In the genomic region with DNA sequence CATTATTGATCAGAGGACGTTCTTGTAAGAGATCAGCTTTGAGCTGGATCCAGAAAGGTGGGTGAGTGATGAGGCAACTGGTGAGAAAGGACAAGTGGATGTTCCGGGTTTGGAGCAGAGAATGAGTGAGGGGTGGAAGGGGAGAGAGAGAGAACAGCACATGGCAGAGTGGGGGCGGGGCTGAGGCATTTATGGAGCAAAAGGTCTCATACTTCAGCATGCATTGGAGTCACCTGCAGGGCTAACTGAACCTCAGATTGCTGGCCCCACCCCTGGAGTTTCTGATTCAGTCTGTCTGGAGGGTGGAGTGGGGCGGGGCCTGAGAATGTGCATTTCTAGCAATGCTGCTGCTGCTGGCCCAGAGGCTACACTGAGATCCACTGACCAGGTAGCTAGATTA, we compare ENCODE assay signal across 16 cellular contexts.
A peak's percentile ranks its signal among the peaks of the same experiment; 100 is the strongest.
DNase-seq lines count a peak whose midpoint lies in the region; ATAC-seq and TF ChIP-seq lines count a peak whose summit lies in the region.
"Had no signal": no experiment of that assay in that cellular context is flagged by ENCODE, and none has a peak within 500 bp of the region (broad histone marks: within the 10 kb centered on the region; RNA-seq: fewer than 3 reads in every experiment).

No MANE protein-coding gene starts in this region.

- H3K27ac ChIP-seq in upper lobe of right lung: no peak overlapping the region
- H3K27ac ChIP-seq in testis: no peak overlapping the region
- H3K27ac ChIP-seq: BLaER1 had no signal

- peaks cover 11% of the 10 kb centered on the region for H3K4me1 ChIP-seq in upper lobe of right lung
- H3K4me1 ChIP-seq in testis: peaks cover 14% of the 10 kb centered on the region

- ATAC-seq in Right ventricle myocardium inferior: no peak
- no peak for ATAC-seq in left cardiac atrium
- ATAC-seq in upper lobe of right lung: no peak
- ATAC-seq: CD8-positive, alpha-beta T cell; GM12878; HepG2 had no signal

- H3K9me3 Mint-ChIP-seq in CD14-positive monocyte (peaks cover 0 to 5% (median 0%) of the 10 kb centered on the region in 7 donors), chondrocyte (ENCODE audit: low read depth) (no peaks in the 10 kb centered on the region)
- H3K9me3 Mint-ChIP-seq: CD8-positive, alpha-beta T cell; H9 had no signal

- H3K4me3 Mint-ChIP-seq in CD14-positive monocyte (no peak overlapping the region), chondrocyte (ENCODE audit: unreplicated experiment) (no peak overlapping the region)
- H3K4me3 Mint-ChIP-seq: CD8-positive, alpha-beta T cell; H9 had no signal

- intact Hi-C loops in Right ventricle myocardium inferior (cut with DNase I) (no loop called here), left cardiac atrium (cut with DNase I) (loop anchor here in 1 of 2 donors (5.0 kb wide), 1 partner anchor 106 kb away; no protein-coding TSS in a partner anchor), CD14-positive monocyte (cut with micrococcal nuclease) (no loop called here), upper lobe of right lung (cut with DNase I) (no loop called here), testis (cut with DNase I; ENCODE audit: low total_unique reads) (no loop called here)

- H3K36me3 Mint-ChIP-seq in CD14-positive monocyte (no peaks in the 10 kb centered on the region), chondrocyte (ENCODE audit: low read depth) (no peaks in the 10 kb centered on the region)
- H3K36me3 Mint-ChIP-seq: CD8-positive, alpha-beta T cell had no signal

- DNase-seq in Right ventricle myocardium inferior (ENCODE audit: missing footprints) (peak; percentile 52), left cardiac atrium (no peak), CD14-positive monocyte (ENCODE audit: low spot score) (peak; percentile 12), chondrocyte (ENCODE audit: low spot score) (peak; percentile 60), upper lobe of right lung (peak; percentile 28), T-helper 1 cell (no peak), testis (no peak)
- DNase-seq: 8988T; Calu3; CD8-positive, alpha-beta T cell; DMS79 treated with DMSO at 0.1 percent for 48 hours; GF-D8; H9 had no signal

- H3K4me1 Mint-ChIP-seq in CD14-positive monocyte (peaks cover 6% of the 10 kb centered on the region), chondrocyte (ENCODE audit: low read depth) (no peaks in the 10 kb centered on the region)

- H3K27me3 ChIP-seq in upper lobe of right lung (peaks cover 7% of the 10 kb centered on the region), testis (no peaks in the 10 kb centered on the region)
- H3K27me3 ChIP-seq: BLaER1 had no signal

- H3K27me3 Mint-ChIP-seq in CD14-positive monocyte (ENCODE audit: low read depth in 3 of 3): peaks cover 6 to 20% (median 17%) of the 10 kb centered on the region in 3 donors
- peaks cover 72% of the 10 kb centered on the region for H3K27me3 Mint-ChIP-seq in chondrocyte (ENCODE audit: low read depth)

- 47 to 56% methylated on average over 4 of the region's 4 CpGs for WGBS in testis, 2 donors

- H3K9me3 ChIP-seq in upper lobe of right lung (no peaks in the 10 kb centered on the region), testis (no peaks in the 10 kb centered on the region)
- H3K9me3 ChIP-seq: BLaER1 had no signal

- H3K36me3 ChIP-seq in upper lobe of right lung (no peaks in the 10 kb centered on the region), testis (ENCODE audit: low read depth, missing control alignments) (no peaks in the 10 kb centered on the region)
- H3K36me3 ChIP-seq: BLaER1 had no signal

- no peak for TF ChIP-seq POLR2A in testis (IDR thresholded peaks at IDR 0.05)

- H3K27ac Mint-ChIP-seq in CD14-positive monocyte (no peak overlapping the region), chondrocyte (ENCODE audit: unreplicated experiment) (no peak overlapping the region)
- H3K27ac Mint-ChIP-seq: CD8-positive, alpha-beta T cell; H9 had no signal

- TF ChIP-seq CTCF in CD14-positive monocyte (IDR thresholded peaks at IDR 0.05) (no peak), chondrocyte (IDR thresholded peaks at IDR 0.05) (no peak), upper lobe of right lung (IDR thresholded peaks at IDR 0.05) (no peak), testis (IDR thresholded peaks at IDR 0.05) (no peak)

- H3K4me3 ChIP-seq in upper lobe of right lung: no peak overlapping the region
- no peak overlapping the region for H3K4me3 ChIP-seq in testis
- H3K4me3 ChIP-seq: BLaER1, GM12878 had no signal

Comparison
In these comparisons a context has a peak if more than half of its experiments do, and no peak if none do; other contexts are left out.
1. DNase-seq: peak in Right ventricle myocardium inferior (single experiment), CD14-positive monocyte (single experiment), chondrocyte (single experiment) and upper lobe of right lung (single experiment); none in left cardiac atrium (single experiment), T-helper 1 cell (0 of 5) and testis (single experiment).